Comparison of ENCODE assay signal across 8 cellular contexts in the genomic region with DNA sequence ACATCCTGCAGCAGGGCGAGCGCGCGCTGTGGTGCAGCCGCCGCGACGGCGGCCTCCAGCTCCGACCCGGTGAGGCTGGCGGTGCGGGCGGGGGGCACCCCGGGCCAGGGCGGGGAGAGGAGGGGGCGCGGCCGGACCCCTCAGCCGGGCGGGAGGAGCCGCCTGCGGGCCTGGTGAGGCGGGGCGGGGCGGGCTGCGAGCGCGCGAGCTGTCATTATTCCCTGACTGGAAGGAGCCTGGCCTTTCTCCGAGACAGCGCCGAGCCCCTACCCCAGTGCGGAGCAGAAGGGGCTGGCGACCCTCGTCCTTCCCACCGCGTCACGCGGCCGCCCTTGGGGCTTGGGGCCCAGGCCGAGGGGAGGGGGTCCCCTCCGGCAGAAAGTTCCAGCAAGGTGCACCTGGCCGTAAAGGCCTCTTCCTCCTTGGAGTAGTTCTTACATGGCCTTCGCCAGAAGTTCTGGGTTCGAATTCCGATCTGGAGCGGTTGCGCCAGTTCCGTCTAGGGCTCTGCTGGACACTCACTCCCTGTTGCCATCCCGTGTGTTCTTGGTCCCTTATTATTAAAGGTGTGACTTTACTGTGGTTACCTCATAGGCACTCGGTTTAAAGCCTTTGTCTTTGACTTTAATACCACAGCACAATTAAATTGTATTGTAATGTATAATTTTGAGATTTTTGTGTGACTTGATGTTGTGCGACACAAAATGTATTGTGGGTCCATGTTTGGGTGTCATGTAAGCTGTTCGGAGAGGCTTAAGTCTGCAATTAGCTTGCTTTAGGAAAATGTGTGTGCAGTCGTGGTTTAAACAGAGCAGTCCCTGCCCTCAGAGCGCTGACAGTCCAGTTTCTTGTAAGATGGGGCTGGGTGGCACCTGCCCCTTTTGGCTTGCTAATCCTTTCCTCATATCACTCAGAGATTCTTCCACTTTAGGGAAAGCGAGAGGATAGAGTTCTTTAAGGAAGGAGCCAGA. TPM values are rescaled to one million over a fixed set of nuclear protein-coding genes. Genes with fewer than 3 reads are reported as not detected.
DNase-seq lines count a peak whose midpoint lies in the region; ATAC-seq, FAIRE-seq and TF ChIP-seq lines count a peak whose summit lies in the region.

No MANE protein-coding gene starts in this region.

- no peaks in the 10 kb centered on the region for H3K4me1 ChIP-seq in right cardiac atrium (ENCODE audit: control insufficient read depth, insufficient read depth, low read length)

- H3K9me3 ChIP-seq in right cardiac atrium (ENCODE audit: control insufficient read depth, low read length), result no peaks in the 10 kb centered on the region

- no peak for TF ChIP-seq CTCF in CD14-positive monocyte (IDR thresholded peaks at IDR 0.05)

- H3K27ac ChIP-seq in right cardiac atrium (ENCODE audit: low read length), result peak overlapping the region; percentile 31

- peaks cover 3 to 8% of the 10 kb centered on the region in 2 donors for H3K36me3 Mint-ChIP-seq in CD14-positive monocyte
- H3K36me3 Mint-ChIP-seq in activated T-cell treated with anti-CD3 and anti-CD28 coated beads, Interleukin-2, amount 50 U/mL, for 24 hours (ENCODE audit: low read depth), result peaks cover 16% of the 10 kb centered on the region

- no peaks in the 10 kb centered on the region for H3K9me3 Mint-ChIP-seq in CD14-positive monocyte
- no peaks in the 10 kb centered on the region for H3K9me3 Mint-ChIP-seq in activated T-cell treated with anti-CD3 and anti-CD28 coated beads, Interleukin-2, amount 50 U/mL, for 24 hours

- ATAC-seq in HG03442 (IDR thresholded peaks at IDR 0.05; ENCODE audit: unreplicated experiment) (peak; percentile 18), right cardiac atrium (peak in 1 of 2 donors; percentile 14), sciatic nerve (peak; percentile 0)

- peaks cover 38% of the 10 kb centered on the region for H3K4me1 Mint-ChIP-seq in CD14-positive monocyte
- H3K4me1 Mint-ChIP-seq in activated T-cell treated with anti-CD3 and anti-CD28 coated beads, Interleukin-2, amount 50 U/mL, for 24 hours (ENCODE audit: low read depth), result peaks cover 48% of the 10 kb centered on the region

- peak overlapping the region; percentile 84 to 94 for H3K4me3 Mint-ChIP-seq in CD14-positive monocyte
- H3K4me3 Mint-ChIP-seq in activated T-cell treated with anti-CD3 and anti-CD28 coated beads, Interleukin-2, amount 50 U/mL, for 24 hours, result peak overlapping the region; percentile 88

- H3K27me3 ChIP-seq in right cardiac atrium (ENCODE audit: control insufficient read depth, insufficient read depth), result no peaks in the 10 kb centered on the region

- intact Hi-C loops in CD14-positive monocyte (cut with micrococcal nuclease) (loop anchor here in 1 of 2 donors (1.0 kb wide), 1 partner anchor 131 kb away; no protein-coding TSS in a partner anchor), right cardiac atrium (cut with DNase I) (no loop called here), sciatic nerve (cut with DNase I) (no loop called here)

- FAIRE-seq in urothelium cell line (lab: Jason Lieb, UNC), result no peak

- peak overlapping the region; percentile 65 for H3K4me3 ChIP-seq in right cardiac atrium (ENCODE audit: low read length)

- peaks cover 0 to 3% (median 2%) of the 10 kb centered on the region in 3 donors for H3K27me3 Mint-ChIP-seq in CD14-positive monocyte (ENCODE audit: low read depth in 3 of 3)
- no peaks in the 10 kb centered on the region for H3K27me3 Mint-ChIP-seq in activated T-cell treated with anti-CD3 and anti-CD28 coated beads, Interleukin-2, amount 50 U/mL, for 24 hours

- 13% methylated on average over 57 of the region's 57 CpGs for WGBS in right cardiac atrium

- H3K27ac Mint-ChIP-seq in CD14-positive monocyte, result peak overlapping the region in 4 of 7 donors; percentile 54 to 84 (median 74)
- peak overlapping the region; percentile 90 for H3K27ac Mint-ChIP-seq in activated T-cell treated with anti-CD3 and anti-CD28 coated beads, Interleukin-2, amount 50 U/mL, for 24 hours

- DNase-seq in CD14-positive monocyte (ENCODE audit: low spot score) (no peak), right cardiac atrium (no peak), sciatic nerve (ENCODE audit: low spot score) (peak; percentile 82), superior temporal gyrus (ENCODE audit: extremely low spot score) (no peak), urothelium cell line (ENCODE audit: low spot score) (no peak), COLO829 (ENCODE audit: low spot score) (no peak)
- no peak for DNase-seq in activated T-cell treated with anti-CD3 and anti-CD28 coated beads, Interleukin-2, amount 50 U/mL, for 24 hours

RNA-seq across cellular contexts. Expression of a gene that starts 0.7 kb away (rescaled TPM):
- polyA plus RNA-seq in CD14-positive monocyte (1 to 10 TPM; 5.1 to 6.9 TPM), right cardiac atrium (3.4 TPM)
- total RNA-seq in right cardiac atrium (1 to 10 TPM; 4.8 to 6.4 (median 6.3) TPM), sciatic nerve (50.6 TPM)
